ENCODE assay signal across 17 cellular contexts in genomic region chr22:24440718-24441405, GRCh38. TPM values are rescaled to one million over a fixed set of nuclear protein-coding genes. Genes with fewer than 3 reads are reported as not detected.
A peak's percentile ranks its signal among the peaks of the same experiment; 100 is the strongest.
DNase-seq lines count a peak whose midpoint lies in the region; ATAC-seq and TF ChIP-seq lines count a peak whose summit lies in the region.
"Had no signal": no experiment of that assay in that cellular context is flagged by ENCODE, and none has a peak within 500 bp of the region (broad histone marks: within the 10 kb centered on the region; RNA-seq: fewer than 3 reads in every experiment).

No MANE protein-coding gene starts in this region.

- no peaks in the 10 kb centered on the region for H3K27me3 ChIP-seq in Peyer's patch
- no peaks in the 10 kb centered on the region for H3K27me3 ChIP-seq in tibial artery
- H3K27me3 ChIP-seq in transverse colon, result no peaks in the 10 kb centered on the region
- H3K27me3 ChIP-seq: adrenal gland, tibial nerve had no signal

- peaks cover 9% of the 10 kb centered on the region for H3K36me3 Mint-ChIP-seq in activated naive CD4-positive, alpha-beta T cell treated with anti-CD3 and anti-CD28 coated beads, Interleukin-2, amount 50 U/mL, for 24 hours

- TF ChIP-seq EP300 in transverse colon (IDR thresholded peaks at IDR 0.05; ENCODE audit: low read depth), result no peak

- WGBS in transverse colon (ENCODE audit: low coverage in 1 of 2), 2 donors, result 94% methylated on average over 30 of the region's 30 CpGs; no CpG with 5 or more reads in 1 of the 2 donors

- H3K27ac Mint-ChIP-seq in activated naive CD4-positive, alpha-beta T cell treated with anti-CD3 and anti-CD28 coated beads, Interleukin-2, amount 50 U/mL, for 24 hours, result peak overlapping the region; percentile 84
- H3K27ac Mint-ChIP-seq: dendritic cell treated with granulocyte-macrophage colony-stimulating factor and Interleukin-4, amounts not matched to agents 40 ng/mL and 50 ng/mL, for 4 days; HFFc6 had no signal

- in situ Hi-C loops in transverse colon (cut with MboI; ENCODE audit: low pct_ligation_motif_present in 1 of 4, low pct_unique_long_range_greater_than_20kb in 1 of 4, low sequenced_read_pairs in 3 of 4), result no loop called here

- intact Hi-C loops in tibial artery (cut with DNase I; ENCODE audit: low total_unique reads), result no loop called here
- intact Hi-C loops in transverse colon (cut with DNase I; ENCODE audit: low total_unique reads), result no loop called here

- peaks cover 54% of the 10 kb centered on the region for H3K4me1 Mint-ChIP-seq in activated naive CD4-positive, alpha-beta T cell treated with anti-CD3 and anti-CD28 coated beads, Interleukin-2, amount 50 U/mL, for 24 hours

- peak overlapping the region; percentile 8 for H3K4me3 Mint-ChIP-seq in activated naive CD4-positive, alpha-beta T cell treated with anti-CD3 and anti-CD28 coated beads, Interleukin-2, amount 50 U/mL, for 24 hours
- H3K4me3 Mint-ChIP-seq: dendritic cell treated with granulocyte-macrophage colony-stimulating factor and Interleukin-4, amounts not matched to agents 40 ng/mL and 50 ng/mL, for 4 days; HFFc6 had no signal

- H3K4me1 ChIP-seq in Peyer's patch (peaks cover 0 to 13% (median 6%) of the 10 kb centered on the region in 4 donors), tibial artery (peaks cover 0 to 27% (median 20%) of the 10 kb centered on the region in 4 donors), transverse colon (peaks cover 0 to 8% (median 0%) of the 10 kb centered on the region in 4 donors)

- no peak overlapping the region for H3K27ac ChIP-seq in Peyer's patch
- H3K27ac ChIP-seq in tibial artery, result peak overlapping the region; percentile 78 to 91
- H3K27ac ChIP-seq in transverse colon, result no peak overlapping the region
- H3K27ac ChIP-seq: tibial nerve had no signal

- no peak for TF ChIP-seq POLR2A in Peyer's patch (IDR thresholded peaks at IDR 0.05)
- TF ChIP-seq POLR2A in transverse colon (IDR thresholded peaks at IDR 0.05), result no peak

- TF ChIP-seq CTCF in Peyer's patch (IDR thresholded peaks at IDR 0.05) (no peak), tibial artery (IDR thresholded peaks at IDR 0.05) (no peak), transverse colon (IDR thresholded peaks at IDR 0.05) (no peak)

- DNase-seq in activated naive CD4-positive, alpha-beta T cell treated with anti-CD3 and anti-CD28 coated beads, Interleukin-2, amount 50 U/mL, for 16 hours, result no peak
- DNase-seq in Peyer's patch (peak in 2 of 3 donors; percentile 38 to 44), left lobe of liver (ENCODE audit: low spot score) (peak; percentile 51), tibial artery (peak; percentile 53 to 93), NCI-H446 (lab: John Stamatoyannopoulos, UW) (no peak), transverse colon (no peak), activated gamma-delta T cell (lab: John Stamatoyannopoulos, UW) (no peak)
- DNase-seq: activated CD4-positive, alpha-beta T cell treated with anti-CD3 and anti-CD28 coated beads, Interleukin-2, amount 50 U/mL, for 4 hours; DMS53; HFFc6; NCI-H1048; NCI-H2227 treated with DMSO at 0.1 percent for 48 hours had no signal

- ATAC-seq in left lobe of liver, result peak; percentile 18

- H3K36me3 ChIP-seq in Peyer's patch (peaks cover 0 to 4% (median 0%) of the 10 kb centered on the region in 3 donors), tibial artery (no peaks in the 10 kb centered on the region), transverse colon (no peaks in the 10 kb centered on the region)
- H3K36me3 ChIP-seq: adrenal gland had no signal

- H3K9me3 Mint-ChIP-seq in activated naive CD4-positive, alpha-beta T cell treated with anti-CD3 and anti-CD28 coated beads, Interleukin-2, amount 50 U/mL, for 24 hours, result no peaks in the 10 kb centered on the region
- H3K9me3 Mint-ChIP-seq: dendritic cell treated with granulocyte-macrophage colony-stimulating factor and Interleukin-4, amounts not matched to agents 40 ng/mL and 50 ng/mL, for 4 days; HFFc6 had no signal

- H3K27me3 Mint-ChIP-seq in activated naive CD4-positive, alpha-beta T cell treated with anti-CD3 and anti-CD28 coated beads, Interleukin-2, amount 50 U/mL, for 24 hours, result no peaks in the 10 kb centered on the region
- H3K27me3 Mint-ChIP-seq: dendritic cell treated with granulocyte-macrophage colony-stimulating factor and Interleukin-4, amounts not matched to agents 40 ng/mL and 50 ng/mL, for 4 days had no signal

- no peak overlapping the region for H3K4me3 ChIP-seq in Peyer's patch
- no peak overlapping the region for H3K4me3 ChIP-seq in tibial artery
- no peak overlapping the region for H3K4me3 ChIP-seq in transverse colon
- H3K4me3 ChIP-seq: adrenal gland, tibial nerve had no signal

- H3K9me3 ChIP-seq in Peyer's patch (no peaks in the 10 kb centered on the region), tibial artery (no peaks in the 10 kb centered on the region), transverse colon (no peaks in the 10 kb centered on the region)
- H3K9me3 ChIP-seq: adrenal gland, tibial nerve had no signal

RNA-seq across cellular contexts. Expression of gene ADORA2A, which starts 13.5 kb away (rescaled TPM):
- total RNA-seq in Peyer's patch (1 to 10 TPM; 1.3 to 4.3 (median 2.6) TPM), left lobe of liver (4.1 TPM), transverse colon (1 to 10 TPM in 3 of 4 donors, not detected in 1; 3.0 to 6.2 (median 3.0) TPM)

RNA-seq across cellular contexts. Expression of gene UPB1, which starts 54.3 kb away (rescaled TPM):
- under 1 TPM in 1 of 4 donors, not detected in 3; 0.80 TPM for total RNA-seq in Peyer's patch
- total RNA-seq in left lobe of liver, result 184 TPM
- total RNA-seq in transverse colon, result under 1 TPM in 1 of 4 donors, not detected in 3; 0.32 TPM
- total RNA-seq: HT1080 had no signal

Comparison
In these comparisons a context has a peak if more than half of its experiments do, and no peak if none do; other contexts are left out.
1. DNase-seq: peak in Peyer's patch (2 of 3), left lobe of liver (single experiment) and tibial artery (2 of 2); none in activated naive CD4-positive, alpha-beta T cell treated with anti-CD3 and anti-CD28 coated beads, Interleukin-2, amount 50 U/mL, for 16 hours (single experiment), NCI-H446 (0 of 2), transverse colon (single experiment) and activated gamma-delta T cell (single experiment).
2. H3K27ac ChIP-seq: peak in tibial artery (2 of 2); none in Peyer's patch (0 of 4) and transverse colon (0 of 4).
3. RNA of gene UPB1, which starts 54.3 kb away (total RNA-seq): 184 TPM in left lobe of liver (single experiment); 0.80 TPM in Peyer's patch and 0.32 TPM in transverse colon; every median in the first group is over 100 times any median in the second.